In genomic region chr17:29042679-29043538, GRCh38 we compare ENCODE assay signal across 1 cellular context.
A peak's percentile ranks its signal among the peaks of the same experiment; 100 is the strongest.
TF ChIP-seq lines count a peak whose summit lies in the region.

TSS of gene PIPOX (plus strand) at chr17:29043141. CDS start at chr17:29043226, 85 bp downstream.

TF ChIP-seq in HepG2, 621 proteins besides CTCF, POLR2A, EP300 and RAD21 (continued from another document and continues in another):
- TF ChIP-seq ZNF687 (CRISPR knock-in tag; IDR thresholded peaks at IDR 0.05) (peak; percentile 99), WIZ (CRISPR knock-in tag; IDR thresholded peaks at IDR 0.05) (peak; percentile 22; the same call in 1 of the 2 replicates), MXD3 (CRISPR knock-in tag; IDR thresholded peaks at IDR 0.05) (no peak), DMTF1 (CRISPR knock-in tag; IDR thresholded peaks at IDR 0.05) (no peak), FOSL2 (CRISPR knock-in tag; IDR thresholded peaks at IDR 0.05) (no peak), HNF4A (CRISPR knock-in tag; IDR thresholded peaks at IDR 0.05) (peak; percentile 95), ARHGAP35 (CRISPR knock-in tag; IDR thresholded peaks at IDR 0.05; ENCODE audit: borderline replicate concordance) (peak; percentile 18; the same call in 1 of the 2 replicates), MLXIP (CRISPR knock-in tag; IDR thresholded peaks at IDR 0.05; ENCODE audit: borderline replicate concordance) (no peak), ZNF564 (CRISPR knock-in tag; IDR thresholded peaks at IDR 0.05) (0 out of 2 replicates have a peak, but pooled peaks have one; percentile 74), ZNF263 (CRISPR knock-in tag; IDR thresholded peaks at IDR 0.05) (peak; percentile 56; the same call in 1 of the 2 replicates), RXRB (CRISPR knock-in tag; IDR thresholded peaks at IDR 0.05; ENCODE audit: borderline replicate concordance) (peak; percentile 50; the same call in 1 of the 2 replicates), RBFOX2 (IDR thresholded peaks at IDR 0.05; ENCODE audit: low read depth, low read length) (peak; percentile 72), MIER2 (CRISPR knock-in tag; IDR thresholded peaks at IDR 0.05) (peak; percentile 47; the same call in 1 of the 2 replicates), CCDC6 (CRISPR knock-in tag; IDR thresholded peaks at IDR 0.05) (peak; percentile 74; the same call in 1 of the 2 replicates), MLLT10 (CRISPR knock-in tag; IDR thresholded peaks at IDR 0.05) (no peak), ZNF142 (CRISPR knock-in tag; IDR thresholded peaks at IDR 0.05) (no peak), MYNN (CRISPR knock-in tag; IDR thresholded peaks at IDR 0.05; ENCODE audit: low read depth) (no peak), PHF21A (CRISPR knock-in tag; IDR thresholded peaks at IDR 0.05) (peak; percentile 86), CHD2 (IDR thresholded peaks at IDR 0.05; ENCODE audit: low read depth, low read length) (no peak), TBP (CRISPR knock-in tag; IDR thresholded peaks at IDR 0.05) (no peak), PLRG1 (conservative IDR thresholded peaks at IDR 0.05) (no peak), UBTF (CRISPR knock-in tag; IDR thresholded peaks at IDR 0.05) (peak; percentile 70), FIP1L1 (IDR thresholded peaks at IDR 0.05; ENCODE audit: borderline replicate concordance, insufficient read depth, low read depth, low read length) (no peak), PAWR (CRISPR knock-in tag; IDR thresholded peaks at IDR 0.05; ENCODE audit: borderline replicate concordance) (no peak), POLR2AphosphoS2 (IDR thresholded peaks at IDR 0.05; ENCODE audit: low read depth, low read length) (no peak), AGO1 (IDR thresholded peaks at IDR 0.05; ENCODE audit: low read depth, low read length, poor library complexity, severe bottlenecking) (no peak), ZNF143 (CRISPR knock-in tag; IDR thresholded peaks at IDR 0.05) (peak; percentile 88), ZFP62 (CRISPR knock-in tag; IDR thresholded peaks at IDR 0.05) (no peak), TSC22D2 (CRISPR knock-in tag; IDR thresholded peaks at IDR 0.05; ENCODE audit: borderline replicate concordance) (no peak), ZNF138 (CRISPR knock-in tag; IDR thresholded peaks at IDR 0.05; ENCODE audit: low read depth) (no peak; the same call in 1 of the 2 replicates), ZNF776 (CRISPR knock-in tag; IDR thresholded peaks at IDR 0.05) (0 out of 2 replicates have a peak, but pooled peaks have one; percentile 52), RXRA (CRISPR knock-in tag; IDR thresholded peaks at IDR 0.05) (peak; percentile 89), ZNF20 (CRISPR knock-in tag; IDR thresholded peaks at IDR 0.05) (no peak), JARID2 (CRISPR knock-in tag; IDR thresholded peaks at IDR 0.05; ENCODE audit: insufficient replicate concordance) (no peak), MTA3 (CRISPR knock-in tag; IDR thresholded peaks at IDR 0.05) (no peak), TCF7L2 (IDR thresholded peaks at IDR 0.05; ENCODE audit: low read depth, low read length) (no peak), DPF2 (CRISPR knock-in tag; IDR thresholded peaks at IDR 0.05; ENCODE audit: borderline replicate concordance, low read depth) (peak; percentile 12; the same call in 1 of the 2 replicates), NAIF1 (CRISPR knock-in tag; IDR thresholded peaks at IDR 0.05; ENCODE audit: borderline replicate concordance) (peak; percentile 67; the same call in 1 of the 2 replicates), NFE2 (CRISPR knock-in tag; IDR thresholded peaks at IDR 0.05) (no peak), ZNF644 (CRISPR knock-in tag; IDR thresholded peaks at IDR 0.05; ENCODE audit: low read depth) (peak; percentile 86), ZBTB49 (CRISPR knock-in tag; IDR thresholded peaks at IDR 0.05; ENCODE audit: borderline replicate concordance) (no peak), ZNF543 (CRISPR knock-in tag; IDR thresholded peaks at IDR 0.05) (no peak), ZNF550 (CRISPR knock-in tag; IDR thresholded peaks at IDR 0.05; ENCODE audit: borderline replicate concordance) (no peak)
